16 cellular contexts compared by ENCODE assay signal in genomic region chr5:179422840-179423523, GRCh38.
DNase-seq lines count a peak whose midpoint lies in the region; ATAC-seq and TF ChIP-seq lines count a peak whose summit lies in the region.
"Had no signal": no experiment of that assay in that cellular context is flagged by ENCODE, and none has a peak within 500 bp of the region (broad histone marks: within the 10 kb centered on the region; RNA-seq: fewer than 3 reads in every experiment).

No MANE protein-coding gene starts in this region.

- H3K4me3 Mint-ChIP-seq in nephron progenitor cell: no peak overlapping the region

- POLR2A ChIA-PET in Panc1 (lab: Charles Lee): no interaction called here

- in situ Hi-C loops in Panc1 (cut with HindIII; ENCODE audit: low pct_unique_long_range_greater_than_20kb, low sequenced_read_pairs): no loop called here

- no peak overlapping the region for H3K27ac Mint-ChIP-seq in nephron progenitor cell

- peak; percentile 37 for DNase-seq in activated CD8-positive, alpha-beta memory T cell treated with anti-CD3 and anti-CD28 coated beads, Interleukin-2, amount 50 U/mL, for 48 hours
- no peak for DNase-seq in activated CD8-positive, alpha-beta memory T cell treated with anti-CD3 and anti-CD28 coated beads for 24 hours
- no peak for DNase-seq in Panc1 (ENCODE audit: low read depth, low spot score)
- peak; percentile 36 for DNase-seq in islet precursor cell
- peak; percentile 40 for DNase-seq in upper lobe of right lung
- no peak for DNase-seq in nephron progenitor cell
- DNase-seq: Calu3, DMS79 treated with DMSO at 0.1 percent for 48 hours, KBM-7, MG63, NCI-H1105 treated with DMSO at 0.1 percent for 48 hours, NCI-H146, NCI-H774, Right ventricle myocardium superior had no signal

- no peaks in the 10 kb centered on the region for H3K36me3 Mint-ChIP-seq in nephron progenitor cell (ENCODE audit: low read depth)

- peaks cover 12% of the 10 kb centered on the region for H3K27me3 Mint-ChIP-seq in nephron progenitor cell (ENCODE audit: low read depth, poor library complexity)

- ATAC-seq in Panc1: peak; percentile 39
- no peak for ATAC-seq in upper lobe of right lung
- no peak for ATAC-seq in HG03469 (IDR thresholded peaks at IDR 0.05; ENCODE audit: unreplicated experiment)
- no peak for ATAC-seq in GM18870 (IDR thresholded peaks at IDR 0.05; ENCODE audit: unreplicated experiment)

- TF ChIP-seq CTCF in Panc1 (IDR thresholded peaks at IDR 0.05) (no peak), upper lobe of right lung (IDR thresholded peaks at IDR 0.05) (no peak), nephron progenitor cell (IDR thresholded peaks at IDR 0.05) (no peak)

- intact Hi-C loops in Panc1 (cut with micrococcal nuclease; ENCODE audit: unreplicated experiment): no loop called here
- intact Hi-C loops in upper lobe of right lung (cut with DNase I): no loop called here

- H3K4me1 ChIP-seq in Panc1 (ENCODE audit: control insufficient read depth, insufficient read depth, low read length): no peaks in the 10 kb centered on the region
- H3K4me1 ChIP-seq in upper lobe of right lung: no peaks in the 10 kb centered on the region

- H3K4me1 Mint-ChIP-seq in nephron progenitor cell: peaks cover 21% of the 10 kb centered on the region

- H3K9me3 ChIP-seq in Panc1 (ENCODE audit: control insufficient read depth, insufficient read depth, low read depth, low read length): no peaks in the 10 kb centered on the region
- H3K9me3 ChIP-seq in upper lobe of right lung: no peaks in the 10 kb centered on the region
- H3K9me3 ChIP-seq: MG63 had no signal

- H3K27me3 ChIP-seq in Panc1 (ENCODE audit: control insufficient read depth, insufficient read depth, low read length) (peaks cover 7% of the 10 kb centered on the region), upper lobe of right lung (peaks cover 1% of the 10 kb centered on the region)

- no TSS peak for BruUV-seq in Panc1 (replicated peaks; lab: Mats Ljungman, UMichigan)

- no peak overlapping the region for H3K27ac ChIP-seq in Panc1 (ENCODE audit: low read length)
- no peak overlapping the region for H3K27ac ChIP-seq in upper lobe of right lung

- H3K36me3 ChIP-seq in Panc1 (ENCODE audit: control insufficient read depth, insufficient read depth, low read length) (no peaks in the 10 kb centered on the region), upper lobe of right lung (no peaks in the 10 kb centered on the region)
- H3K36me3 ChIP-seq: MG63 had no signal

- CTCF ChIA-PET in Panc1 (lab: Charles Lee): no interaction called here

- H3K4me3 ChIP-seq in Panc1 (ENCODE audit: low read depth in 2 of 2, low read length in 2 of 2) (no peak overlapping the region), upper lobe of right lung (no peak overlapping the region)
- H3K4me3 ChIP-seq: MG63 had no signal

- H3K9me3 Mint-ChIP-seq in nephron progenitor cell: no peaks in the 10 kb centered on the region

Comparison
In these comparisons a context has a peak if more than half of its experiments do, and no peak if none do; other contexts are left out.
1. DNase-seq: peak in activated CD8-positive, alpha-beta memory T cell treated with anti-CD3 and anti-CD28 coated beads, Interleukin-2, amount 50 U/mL, for 48 hours (single experiment), islet precursor cell (single experiment) and upper lobe of right lung (single experiment); none in activated CD8-positive, alpha-beta memory T cell treated with anti-CD3 and anti-CD28 coated beads for 24 hours (single experiment), Panc1 (single experiment) and nephron progenitor cell (single experiment).